1 cellular context compared by ENCODE assay signal in genomic region chr20:34385464-34385863, GRCh38.
TF ChIP-seq lines count a peak whose summit lies in the region.

No MANE protein-coding gene starts in this region.

TF ChIP-seq in HepG2, 621 proteins besides CTCF, POLR2A, EP300 and RAD21 (continued from another document):
- TF ChIP-seq ATF2 (CRISPR knock-in tag; IDR thresholded peaks at IDR 0.05), result 0 out of 2 replicates have a peak, but pooled peaks have one; percentile 22
- no peak for TF ChIP-seq ZKSCAN5 (CRISPR knock-in tag; IDR thresholded peaks at IDR 0.05)
- no peak for TF ChIP-seq RBFOX2 (IDR thresholded peaks at IDR 0.05; ENCODE audit: low read depth, low read length)
- TF ChIP-seq, protein P1, sequence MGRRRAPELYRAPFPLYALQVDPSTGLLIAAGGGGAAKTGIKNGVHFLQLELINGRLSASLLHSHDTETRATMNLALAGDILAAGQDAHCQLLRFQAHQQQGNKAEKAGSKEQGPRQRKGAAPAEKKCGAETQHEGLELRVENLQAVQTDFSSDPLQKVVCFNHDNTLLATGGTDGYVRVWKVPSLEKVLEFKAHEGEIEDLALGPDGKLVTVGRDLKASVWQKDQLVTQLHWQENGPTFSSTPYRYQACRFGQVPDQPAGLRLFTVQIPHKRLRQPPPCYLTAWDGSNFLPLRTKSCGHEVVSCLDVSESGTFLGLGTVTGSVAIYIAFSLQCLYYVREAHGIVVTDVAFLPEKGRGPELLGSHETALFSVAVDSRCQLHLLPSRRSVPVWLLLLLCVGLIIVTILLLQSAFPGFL (CRISPR knock-in tag; IDR thresholded peaks at IDR 0.05), result no peak
- no peak for TF ChIP-seq ZNF337 (CRISPR knock-in tag; IDR thresholded peaks at IDR 0.05; ENCODE audit: borderline replicate concordance, low read depth)
- 0 out of 2 replicates have a peak, but pooled peaks have one; percentile 7 for TF ChIP-seq MIXL1 (CRISPR knock-in tag; IDR thresholded peaks at IDR 0.05)
- TF ChIP-seq TEAD2 (CRISPR knock-in tag; IDR thresholded peaks at IDR 0.05), result no peak
- peak; percentile 35; the same call in 1 of the 2 replicates for TF ChIP-seq HNF4A (CRISPR knock-in tag; IDR thresholded peaks at IDR 0.05)
- TF ChIP-seq MED8 (CRISPR knock-in tag; IDR thresholded peaks at IDR 0.05; ENCODE audit: insufficient replicate concordance), result no peak
- no peak for TF ChIP-seq TCF7L2 (IDR thresholded peaks at IDR 0.05; ENCODE audit: low read depth, low read length)
- no peak for TF ChIP-seq ZBTB21 (CRISPR knock-in tag; IDR thresholded peaks at IDR 0.05)
